ENCODE assay signal across 8 cellular contexts in the genomic region with DNA sequence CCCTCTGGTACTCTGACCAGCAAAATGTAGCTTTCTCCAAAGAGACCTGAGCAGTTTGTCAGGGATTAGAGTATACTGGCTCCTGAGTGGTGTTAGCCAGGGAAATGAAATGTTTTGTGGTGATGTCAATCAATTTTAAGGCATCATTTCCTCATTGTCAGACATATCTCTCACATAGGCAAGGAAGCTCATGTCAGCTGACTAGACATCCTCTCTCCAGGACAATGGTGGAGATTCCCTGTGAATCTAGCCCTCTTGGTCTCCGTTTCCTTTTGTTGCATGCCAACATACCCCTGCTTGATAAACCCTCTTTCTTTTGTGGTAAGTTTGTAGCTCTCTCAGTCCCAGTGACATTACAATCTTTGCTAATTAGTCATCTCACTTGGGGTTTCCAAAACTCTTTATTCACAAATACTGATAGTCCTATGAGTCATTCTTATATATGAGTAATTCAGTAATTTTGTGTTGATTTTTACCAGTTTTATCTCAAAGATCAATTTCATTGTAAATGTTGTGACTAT.
A peak's percentile ranks its signal among the peaks of the same experiment; 100 is the strongest.
DNase-seq lines count a peak whose midpoint lies in the region; ATAC-seq and TF ChIP-seq lines count a peak whose summit lies in the region.

No MANE protein-coding gene starts in this region.

- ATAC-seq in GM19328 (IDR thresholded peaks at IDR 0.05; ENCODE audit: unreplicated experiment) (peak; percentile 65), HG03175 (IDR thresholded peaks at IDR 0.05; ENCODE audit: unreplicated experiment) (peak; percentile 87), GM19324 (IDR thresholded peaks at IDR 0.05; ENCODE audit: low FRiP score, unreplicated experiment) (no peak)

- no peaks in the 10 kb centered on the region for H3K27me3 ChIP-seq in osteoblast (ENCODE audit: insufficient read depth, low read length)

- peak overlapping the region; percentile 88 for H3K27ac ChIP-seq in osteoblast (ENCODE audit: low read depth, low read length)

- no peaks in the 10 kb centered on the region for H3K9me3 ChIP-seq in osteoblast (ENCODE audit: low read depth, low read length)

- peaks cover 2% of the 10 kb centered on the region for H3K27me3 Mint-ChIP-seq in activated naive CD4-positive, alpha-beta T cell treated with anti-CD3 and anti-CD28 coated beads, Interleukin-2, amount 50 U/mL, for 24 hours

- TF ChIP-seq CTCF in AG04449 (IDR thresholded peaks at IDR 0.05; ENCODE audit: insufficient read depth, low read length, missing control alignments): no peak
- TF ChIP-seq CTCF in osteoblast (IDR thresholded peaks at IDR 0.05; ENCODE audit: extremely low read depth, low read depth, low read length): no peak

- peaks cover 39% of the 10 kb centered on the region for H3K4me1 Mint-ChIP-seq in activated naive CD4-positive, alpha-beta T cell treated with anti-CD3 and anti-CD28 coated beads, Interleukin-2, amount 50 U/mL, for 24 hours

- no peaks in the 10 kb centered on the region for H3K79me2 ChIP-seq in osteoblast (ENCODE audit: insufficient read depth, low read length)

- H4K20me1 ChIP-seq in osteoblast (ENCODE audit: insufficient read depth, low read length): no peaks in the 10 kb centered on the region

- H3K9me3 Mint-ChIP-seq in activated naive CD4-positive, alpha-beta T cell treated with anti-CD3 and anti-CD28 coated beads, Interleukin-2, amount 50 U/mL, for 24 hours: peaks cover 4% of the 10 kb centered on the region

- H3K4me3 ChIP-seq in AG04449 (ENCODE audit: low read depth, low read length) (no peak overlapping the region), osteoblast (ENCODE audit: insufficient read depth, low read length) (no peak overlapping the region)

- H3K27ac Mint-ChIP-seq in activated naive CD4-positive, alpha-beta T cell treated with anti-CD3 and anti-CD28 coated beads, Interleukin-2, amount 50 U/mL, for 24 hours: peak overlapping the region; percentile 53

- CTCF ChIA-PET in AG04449 (lab: Yijun Ruan, JAX): interaction anchor here (0.9 kb wide), 1 partner anchor 11 kb away, joined by 3 read pairs; no protein-coding TSS in a partner anchor

- POLR2A ChIA-PET in AG04449 (lab: Yijun Ruan, JAX): interaction anchor here (0.5 kb wide), 1 partner anchor 27 kb away, joined by 3 read pairs; no protein-coding TSS in a partner anchor

- peak overlapping the region; percentile 17 for H3K4me2 ChIP-seq in osteoblast (ENCODE audit: insufficient read depth, low read length)

- H3K36me3 ChIP-seq in osteoblast (ENCODE audit: insufficient read depth, low read length): no peaks in the 10 kb centered on the region

- peak overlapping the region; percentile 0 for H3K4me3 Mint-ChIP-seq in activated naive CD4-positive, alpha-beta T cell treated with anti-CD3 and anti-CD28 coated beads, Interleukin-2, amount 50 U/mL, for 24 hours

- peak overlapping the region; percentile 29 for H2AFZ ChIP-seq in osteoblast (ENCODE audit: low read length)

- H3K4me1 ChIP-seq in osteoblast (ENCODE audit: insufficient read depth, low read length): peaks cover 22% of the 10 kb centered on the region

- DNase-seq in AG04449 (ENCODE audit: low read depth, low spot score): peak; percentile 66
- DNase-seq in osteoblast (ENCODE audit: insufficient read length, low spot score, missing footprints): peak; percentile 41
- no peak for DNase-seq in GM19238 (ENCODE audit: insufficient read length, low spot score)
- no peak for DNase-seq in HuH-7 (ENCODE audit: low spot score)

- H3K36me3 Mint-ChIP-seq in activated naive CD4-positive, alpha-beta T cell treated with anti-CD3 and anti-CD28 coated beads, Interleukin-2, amount 50 U/mL, for 24 hours: no peaks in the 10 kb centered on the region

Comparison
In these comparisons a context has a peak if more than half of its experiments do, and no peak if none do; other contexts are left out.
1. DNase-seq: peak in AG04449 (single experiment) and osteoblast (single experiment); none in GM19238 (single experiment) and HuH-7 (single experiment).